17 cellular contexts compared by ENCODE assay signal in the genomic region with DNA sequence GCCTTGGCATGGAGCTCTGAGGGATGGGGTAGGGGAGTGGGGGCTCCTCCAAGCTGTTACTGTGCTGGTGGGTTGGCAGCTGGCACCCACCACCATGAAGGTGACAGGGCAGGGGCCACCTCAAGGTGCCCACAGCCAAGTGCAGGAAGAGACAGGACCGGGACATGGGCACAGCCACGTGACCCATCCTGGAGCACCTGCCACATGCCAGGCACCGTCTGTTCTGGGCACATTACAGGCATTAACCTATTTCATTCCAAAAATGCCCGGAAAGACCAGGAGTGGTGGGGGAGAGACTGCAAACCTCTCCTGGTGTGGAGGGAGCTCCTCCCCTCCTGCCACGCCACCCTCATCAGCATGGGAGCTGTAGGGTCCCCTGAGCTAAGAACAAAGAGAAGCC. TPM values are rescaled to one million over a fixed set of nuclear protein-coding genes. Genes with fewer than 3 reads are reported as not detected.
DNase-seq lines count a peak whose midpoint lies in the region; ATAC-seq and TF ChIP-seq lines count a peak whose summit lies in the region.
"Had no signal": no experiment of that assay in that cellular context is flagged by ENCODE, and none has a peak within 500 bp of the region (broad histone marks: within the 10 kb centered on the region; RNA-seq: fewer than 3 reads in every experiment).

No MANE protein-coding gene starts in this region.

- no peak for DNase-seq in right atrium auricular region (ENCODE audit: low spot score)
- DNase-seq in Right ventricle myocardium inferior (ENCODE audit: missing footprints): no peak
- peak; percentile 91 for DNase-seq in cerebellar cortex (ENCODE audit: low spot score)
- DNase-seq in neural crest cell (ENCODE audit: low read depth, low spot score): no peak
- DNase-seq in RPMI8226: no peak
- DNase-seq: Caco-2, DMS53, H9, NCI-H1105 treated with DMSO at 0.1 percent for 48 hours, NCI-H187 treated with DMSO at 0.1 percent for 48 hours, NCI-H446 treated with DMSO at 0.1 percent for 48 hours, NCI-H748 treated with DMSO at 0.1 percent for 48 hours, OCI-M1 had no signal

- H3K27ac Mint-ChIP-seq in neural crest cell (ENCODE audit: unreplicated experiment): peak overlapping the region; percentile 4

- TF ChIP-seq CTCF in right atrium auricular region (IDR thresholded peaks at IDR 0.05) (no peak), neural crest cell (conservative IDR thresholded peaks at IDR 0.05) (no peak)

- H3K4me1 ChIP-seq in right atrium auricular region: peaks cover 0 to 46% of the 10 kb centered on the region in 2 donors
- H3K4me1 ChIP-seq: Caco-2, SJSA1 had no signal

- H3K27me3 ChIP-seq in right atrium auricular region: no peaks in the 10 kb centered on the region

- H3K4me3 Mint-ChIP-seq in neural crest cell: no peak overlapping the region
- H3K4me3 Mint-ChIP-seq: H9 had no signal

- no peaks in the 10 kb centered on the region for H3K36me3 Mint-ChIP-seq in neural crest cell (ENCODE audit: low read depth)

- H3K27me3 Mint-ChIP-seq in neural crest cell (ENCODE audit: low read depth): no peaks in the 10 kb centered on the region

- H3K4me3 ChIP-seq in right atrium auricular region: no peak overlapping the region
- H3K4me3 ChIP-seq: SJSA1 had no signal

- H3K4me1 Mint-ChIP-seq in neural crest cell: no peaks in the 10 kb centered on the region

- intact Hi-C loops in Right ventricle myocardium inferior (cut with DNase I): no loop called here

- no peaks in the 10 kb centered on the region for H3K9me3 Mint-ChIP-seq in neural crest cell
- H3K9me3 Mint-ChIP-seq: H9 had no signal

- ATAC-seq in Right ventricle myocardium inferior (no peak), HG03097 (IDR thresholded peaks at IDR 0.05; ENCODE audit: low FRiP score, unreplicated experiment) (no peak), GM21390 (IDR thresholded peaks at IDR 0.05; ENCODE audit: unreplicated experiment) (no peak)

- no peaks in the 10 kb centered on the region for H3K36me3 ChIP-seq in right atrium auricular region
- H3K36me3 ChIP-seq: SJSA1 had no signal

- no peaks in the 10 kb centered on the region for H3K9me3 ChIP-seq in right atrium auricular region
- H3K9me3 ChIP-seq: Caco-2, SJSA1 had no signal

- H3K27ac ChIP-seq in right atrium auricular region: peak overlapping the region; percentile 64 to 71
- H3K27ac ChIP-seq: HL-60, SJSA1 had no signal

RNA-seq across cellular contexts. Expression of a gene that starts 56.7 kb away (rescaled TPM):
- total RNA-seq in right atrium auricular region (10 to 100 TPM; 79.9 to 84.7 TPM), Right ventricle myocardium inferior (95.4 TPM), neural crest cell (1.6 and 2.4 TPM in 2 replicates)
- total RNA-seq: Caco-2, SJSA1 had no signal

Comparison
In these comparisons a context has a peak if more than half of its experiments do, and no peak if none do; other contexts are left out.
1. RNA of a gene that starts 56.7 kb away (total RNA-seq): 95.4 TPM in Right ventricle myocardium inferior (single experiment) and 79.9 to 84.7 TPM in right atrium auricular region; 1.6 to 2.4 TPM in neural crest cell; every median in the first group is over 10 times any median in the second.